ENCODE assay signal across 13 cellular contexts in genomic region chr2:99404039-99404799, GRCh38.
A peak's percentile ranks its signal among the peaks of the same experiment; 100 is the strongest.
DNase-seq lines count a peak whose midpoint lies in the region; ATAC-seq and TF ChIP-seq lines count a peak whose summit lies in the region.
"Had no signal": no experiment of that assay in that cellular context is flagged by ENCODE, and none has a peak within 500 bp of the region (broad histone marks: within the 10 kb centered on the region; RNA-seq: fewer than 3 reads in every experiment).

No MANE protein-coding gene starts in this region.

- H3K4me1 Mint-ChIP-seq in activated CD8-positive, alpha-beta memory T cell treated with anti-CD3 and anti-CD28 coated beads, Interleukin-2, amount 10 ng/mL, durations not matched to agents 7 days and 5 days: peaks cover 7% of the 10 kb centered on the region
- peaks cover 11% of the 10 kb centered on the region for H3K4me1 Mint-ChIP-seq in activated T-helper 1 cell treated with anti-CD3 and anti-CD28 coated beads, Interleukin-12 subunit alpha, Interleukin-12 subunit beta, Interleukin-2, Interleukin-4 antibody, amounts not matched to agents 30 ng/mL and 10 ng/mL and 1 ng/mL, durations not matched to agents 14 hours and 24 hours and 36 hours (ENCODE audit: low read depth)
- no peaks in the 10 kb centered on the region for H3K4me1 Mint-ChIP-seq in stimulated activated effector memory CD8-positive, alpha-beta T cell treated with anti-CD3 and anti-CD28 coated beads, Interleukin-12 subunit alpha, Interleukin-12 subunit beta, amount 100 ng/mL, for 72 hours
- peaks cover 4 to 9% of the 10 kb centered on the region in 2 donors for H3K4me1 Mint-ChIP-seq in immature natural killer cell

- peak overlapping the region; percentile 26 for H3K27ac Mint-ChIP-seq in activated CD8-positive, alpha-beta memory T cell treated with anti-CD3 and anti-CD28 coated beads, Interleukin-2, amount 10 ng/mL, durations not matched to agents 7 days and 5 days
- peak overlapping the region; percentile 35 for H3K27ac Mint-ChIP-seq in activated T-helper 1 cell treated with anti-CD3 and anti-CD28 coated beads, Interleukin-12 subunit alpha, Interleukin-12 subunit beta, Interleukin-2, Interleukin-4 antibody, amounts not matched to agents 30 ng/mL and 10 ng/mL and 1 ng/mL, durations not matched to agents 14 hours and 24 hours and 36 hours
- H3K27ac Mint-ChIP-seq in stimulated activated effector memory CD8-positive, alpha-beta T cell treated with anti-CD3 and anti-CD28 coated beads, Interleukin-12 subunit alpha, Interleukin-12 subunit beta, amount 100 ng/mL, for 72 hours: peak overlapping the region; percentile 68
- peak overlapping the region in 2 of 6 donors; percentile 8 to 28 for H3K27ac Mint-ChIP-seq in immature natural killer cell

- DNase-seq in activated CD8-positive, alpha-beta memory T cell treated with anti-CD3 and anti-CD28 coated beads, Interleukin-2, amount 10 ng/mL, durations not matched to agents 7 days and 5 days: no peak
- no peak for DNase-seq in activated CD8-positive, alpha-beta memory T cell treated with anti-CD3 and anti-CD28 coated beads, Interleukin-2, amount 50 U/mL, for 4 hours
- no peak for DNase-seq in activated T-helper 1 cell treated with anti-CD3 and anti-CD28 coated beads, Interleukin-12 subunit alpha, Interleukin-12 subunit beta, Interleukin-2, Interleukin-4 antibody, amounts not matched to agents 30 ng/mL and 10 ng/mL and 1 ng/mL, durations not matched to agents 14 hours and 24 hours and 36 hours (ENCODE audit: low spot score)
- DNase-seq in right atrium auricular region (ENCODE audit: low spot score) (no peak), immature natural killer cell (no peak), HUDEP-2 (lab: John Stamatoyannopoulos, UW; ENCODE audit: unreplicated experiment in 76 of 76) (no peak), posterior cingulate gyrus (no peak)
- DNase-seq in stimulated activated effector memory CD8-positive, alpha-beta T cell treated with anti-CD3 and anti-CD28 coated beads, Interleukin-12 subunit alpha, Interleukin-12 subunit beta, amount 100 ng/mL, for 72 hours (ENCODE audit: low spot score in 2 of 2): no peak
- DNase-seq: body of pancreas, NCI-H510A treated with DMSO at 0.1 percent for 48 hours, ovary, SJCRH30 had no signal

- CTCF ChIA-PET in activated CD8-positive, alpha-beta memory T cell treated with anti-CD3 and anti-CD28 coated beads, Interleukin-2, amount 10 ng/mL, durations not matched to agents 7 days and 5 days (lab: Charles Lee): interaction anchor here (0.6 to 1.5 kb wide), 3 partner anchors 38 to 86 kb away, joined by 3 to 4 read pairs (median 4); partner anchors contain the start of gene REV1

- no peak for TF ChIP-seq CTCF in right atrium auricular region (IDR thresholded peaks at IDR 0.05)

- no peak for ATAC-seq in activated CD8-positive, alpha-beta memory T cell treated with anti-CD3 and anti-CD28 coated beads, Interleukin-2, amount 10 ng/mL, durations not matched to agents 7 days and 5 days
- no peak for ATAC-seq in stimulated activated effector memory CD8-positive, alpha-beta T cell treated with anti-CD3 and anti-CD28 coated beads, Interleukin-12 subunit alpha, Interleukin-12 subunit beta, amount 100 ng/mL, for 72 hours

- intact Hi-C loops in activated T-helper 1 cell treated with anti-CD3 and anti-CD28 coated beads, Interleukin-12 subunit alpha, Interleukin-12 subunit beta, Interleukin-2, Interleukin-4 antibody, amounts not matched to agents 30 ng/mL and 10 ng/mL and 1 ng/mL, durations not matched to agents 14 hours and 24 hours and 36 hours (cut with micrococcal nuclease): loop anchor here (5.0 kb wide), 1 partner anchor 88 kb away; the partner anchor contains the start of gene REV1
- intact Hi-C loops in posterior cingulate gyrus (cut with DNase I): no loop called here

- H3K9me3 Mint-ChIP-seq in activated CD8-positive, alpha-beta memory T cell treated with anti-CD3 and anti-CD28 coated beads, Interleukin-2, amount 10 ng/mL, durations not matched to agents 7 days and 5 days (ENCODE audit: low read depth): no peaks in the 10 kb centered on the region
- no peaks in the 10 kb centered on the region for H3K9me3 Mint-ChIP-seq in activated T-helper 1 cell treated with anti-CD3 and anti-CD28 coated beads, Interleukin-12 subunit alpha, Interleukin-12 subunit beta, Interleukin-2, Interleukin-4 antibody, amounts not matched to agents 30 ng/mL and 10 ng/mL and 1 ng/mL, durations not matched to agents 14 hours and 24 hours and 36 hours
- no peaks in the 10 kb centered on the region for H3K9me3 Mint-ChIP-seq in stimulated activated effector memory CD8-positive, alpha-beta T cell treated with anti-CD3 and anti-CD28 coated beads, Interleukin-12 subunit alpha, Interleukin-12 subunit beta, amount 100 ng/mL, for 72 hours
- H3K9me3 Mint-ChIP-seq in immature natural killer cell: no peaks in the 10 kb centered on the region

- no peaks in the 10 kb centered on the region for H3K9me3 ChIP-seq in right atrium auricular region
- H3K9me3 ChIP-seq: body of pancreas, ovary, SJCRH30 had no signal

- peak overlapping the region; percentile 9 to 79 for H3K27ac ChIP-seq in right atrium auricular region
- H3K27ac ChIP-seq: body of pancreas, ovary, SJCRH30 had no signal

- H3K27me3 Mint-ChIP-seq in activated CD8-positive, alpha-beta memory T cell treated with anti-CD3 and anti-CD28 coated beads, Interleukin-2, amount 10 ng/mL, durations not matched to agents 7 days and 5 days: no peaks in the 10 kb centered on the region
- no peaks in the 10 kb centered on the region for H3K27me3 Mint-ChIP-seq in activated T-helper 1 cell treated with anti-CD3 and anti-CD28 coated beads, Interleukin-12 subunit alpha, Interleukin-12 subunit beta, Interleukin-2, Interleukin-4 antibody, amounts not matched to agents 30 ng/mL and 10 ng/mL and 1 ng/mL, durations not matched to agents 14 hours and 24 hours and 36 hours (ENCODE audit: insufficient read depth)
- H3K27me3 Mint-ChIP-seq in immature natural killer cell (ENCODE audit: low read depth in 3 of 3): no peaks in the 10 kb centered on the region

- H3K4me3 ChIP-seq in right atrium auricular region: no peak overlapping the region
- H3K4me3 ChIP-seq: body of pancreas, GM23248, ovary, SJCRH30 had no signal

- no peaks in the 10 kb centered on the region for H3K27me3 ChIP-seq in right atrium auricular region
- H3K27me3 ChIP-seq: body of pancreas, ovary, SJCRH30 had no signal

- peaks cover 0 to 34% of the 10 kb centered on the region in 2 donors for H3K4me1 ChIP-seq in right atrium auricular region
- H3K4me1 ChIP-seq: SJCRH30 had no signal

- H3K36me3 Mint-ChIP-seq in activated CD8-positive, alpha-beta memory T cell treated with anti-CD3 and anti-CD28 coated beads, Interleukin-2, amount 10 ng/mL, durations not matched to agents 7 days and 5 days: peaks cover 45% of the 10 kb centered on the region
- H3K36me3 Mint-ChIP-seq in activated T-helper 1 cell treated with anti-CD3 and anti-CD28 coated beads, Interleukin-12 subunit alpha, Interleukin-12 subunit beta, Interleukin-2, Interleukin-4 antibody, amounts not matched to agents 30 ng/mL and 10 ng/mL and 1 ng/mL, durations not matched to agents 14 hours and 24 hours and 36 hours (ENCODE audit: low read depth): peaks cover 39% of the 10 kb centered on the region
- H3K36me3 Mint-ChIP-seq in stimulated activated effector memory CD8-positive, alpha-beta T cell treated with anti-CD3 and anti-CD28 coated beads, Interleukin-12 subunit alpha, Interleukin-12 subunit beta, amount 100 ng/mL, for 72 hours: peaks cover 95% of the 10 kb centered on the region
- H3K36me3 Mint-ChIP-seq in immature natural killer cell: peaks cover 9 to 28% (median 19%) of the 10 kb centered on the region in 3 donors

- no peak overlapping the region for H3K4me3 Mint-ChIP-seq in activated CD8-positive, alpha-beta memory T cell treated with anti-CD3 and anti-CD28 coated beads, Interleukin-2, amount 10 ng/mL, durations not matched to agents 7 days and 5 days
- H3K4me3 Mint-ChIP-seq in activated T-helper 1 cell treated with anti-CD3 and anti-CD28 coated beads, Interleukin-12 subunit alpha, Interleukin-12 subunit beta, Interleukin-2, Interleukin-4 antibody, amounts not matched to agents 30 ng/mL and 10 ng/mL and 1 ng/mL, durations not matched to agents 14 hours and 24 hours and 36 hours: no peak overlapping the region
- no peak overlapping the region for H3K4me3 Mint-ChIP-seq in stimulated activated effector memory CD8-positive, alpha-beta T cell treated with anti-CD3 and anti-CD28 coated beads, Interleukin-12 subunit alpha, Interleukin-12 subunit beta, amount 100 ng/mL, for 72 hours
- H3K4me3 Mint-ChIP-seq in immature natural killer cell: no peak overlapping the region

- H3K36me3 ChIP-seq in right atrium auricular region: peaks cover 72% of the 10 kb centered on the region
- H3K36me3 ChIP-seq: ovary had no signal
